ENCODE assay signal across 18 cellular contexts in the genomic region with DNA sequence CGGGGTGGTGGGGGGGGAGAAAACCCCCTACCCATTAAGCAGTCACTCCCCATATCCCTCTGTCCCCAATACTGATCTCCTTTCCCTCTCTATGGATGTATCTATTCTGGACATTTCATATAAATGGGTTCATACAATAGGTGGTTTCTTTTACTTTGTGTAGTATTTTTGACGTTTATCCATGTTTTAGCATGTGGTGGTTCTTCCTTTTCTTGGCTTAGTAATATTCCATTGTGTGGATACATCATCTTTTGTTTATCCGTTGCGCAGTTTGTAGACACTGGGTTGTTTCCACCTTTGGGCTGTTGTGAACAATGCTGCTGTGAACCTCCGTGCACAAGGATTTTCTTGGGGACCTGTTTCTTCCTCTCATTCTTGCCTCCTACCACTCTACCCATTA. TPM values are rescaled to one million over a fixed set of nuclear protein-coding genes. Genes with fewer than 3 reads are reported as not detected.
DNase-seq lines count a peak whose midpoint lies in the region; ATAC-seq and TF ChIP-seq lines count a peak whose summit lies in the region.
"Had no signal": no experiment of that assay in that cellular context is flagged by ENCODE, and none has a peak within 500 bp of the region (broad histone marks: within the 10 kb centered on the region; RNA-seq: fewer than 3 reads in every experiment).

No MANE protein-coding gene starts in this region.

- H3K4me3 Mint-ChIP-seq in CD4-positive, alpha-beta memory T cell, result no peak overlapping the region
- H3K4me3 Mint-ChIP-seq in T-helper 17 cell (no peak overlapping the region), immature natural killer cell (no peak overlapping the region)
- H3K4me3 Mint-ChIP-seq in activated CD4-positive, alpha-beta memory T cell treated with anti-CD3 and anti-CD28 coated beads for 36 hours, result no peak overlapping the region
- H3K4me3 Mint-ChIP-seq: H9 had no signal

- H3K27ac Mint-ChIP-seq in CD4-positive, alpha-beta memory T cell, result peak overlapping the region in 4 of 7 donors; percentile 1 to 55 (median 32)
- H3K27ac Mint-ChIP-seq in T-helper 17 cell, result peak overlapping the region; percentile 98
- no peak overlapping the region for H3K27ac Mint-ChIP-seq in immature natural killer cell
- no peak overlapping the region for H3K27ac Mint-ChIP-seq in activated CD4-positive, alpha-beta memory T cell treated with anti-CD3 and anti-CD28 coated beads for 36 hours

- no peak for ATAC-seq in T-helper 17 cell

- H3K4me1 Mint-ChIP-seq in CD4-positive, alpha-beta memory T cell, result peaks cover 35 to 76% (median 47%) of the 10 kb centered on the region in 4 donors
- peaks cover 55% of the 10 kb centered on the region for H3K4me1 Mint-ChIP-seq in T-helper 17 cell
- peaks cover 15 to 17% of the 10 kb centered on the region in 2 donors for H3K4me1 Mint-ChIP-seq in immature natural killer cell
- peaks cover 59% of the 10 kb centered on the region for H3K4me1 Mint-ChIP-seq in activated CD4-positive, alpha-beta memory T cell treated with anti-CD3 and anti-CD28 coated beads for 36 hours (ENCODE audit: low read depth)

- no peaks in the 10 kb centered on the region for H3K27me3 Mint-ChIP-seq in CD4-positive, alpha-beta memory T cell
- H3K27me3 Mint-ChIP-seq in T-helper 17 cell, result no peaks in the 10 kb centered on the region
- H3K27me3 Mint-ChIP-seq in immature natural killer cell (ENCODE audit: low read depth in 3 of 3), result peaks cover 0 to 9% (median 4%) of the 10 kb centered on the region in 3 donors
- H3K27me3 Mint-ChIP-seq in activated CD4-positive, alpha-beta memory T cell treated with anti-CD3 and anti-CD28 coated beads for 36 hours, result no peaks in the 10 kb centered on the region

- peaks cover 61% of the 10 kb centered on the region for H3K4me1 ChIP-seq in CD4-positive, alpha-beta memory T cell (ENCODE audit: insufficient read depth, low read length)
- H3K4me1 ChIP-seq in esophagus muscularis mucosa, result peaks cover 61 to 66% (median 62%) of the 10 kb centered on the region in 4 donors
- peaks cover 20 to 61% (median 45%) of the 10 kb centered on the region in 4 donors for H3K4me1 ChIP-seq in transverse colon

- POLR2A ChIA-PET in CD4-positive, alpha-beta memory T cell (lab: Charles Lee; ENCODE audit: partially characterized antibody), result no interaction called here
- POLR2A ChIA-PET in activated CD4-positive, alpha-beta memory T cell treated with anti-CD3 and anti-CD28 coated beads for 36 hours (lab: Charles Lee), result interaction anchor here (0.6 kb wide), 1 partner anchor 38 kb away, joined by 3 read pairs; no protein-coding TSS in a partner anchor

- H3K9me3 ChIP-seq in CD4-positive, alpha-beta memory T cell (ENCODE audit: control insufficient read depth in 1 of 2, low read length in 2 of 2), result no peaks in the 10 kb centered on the region
- no peaks in the 10 kb centered on the region for H3K9me3 ChIP-seq in T-helper 17 cell (ENCODE audit: control insufficient read depth, low read length, poor library complexity, severe bottlenecking)
- no peaks in the 10 kb centered on the region for H3K9me3 ChIP-seq in esophagus muscularis mucosa
- no peaks in the 10 kb centered on the region for H3K9me3 ChIP-seq in transverse colon
- H3K9me3 ChIP-seq: MG63 had no signal

- TF ChIP-seq POLR2A in esophagus muscularis mucosa (IDR thresholded peaks at IDR 0.05; ENCODE audit: low read depth), result no peak
- TF ChIP-seq POLR2A in transverse colon (IDR thresholded peaks at IDR 0.05), result no peak

- no peak overlapping the region for H3K4me3 ChIP-seq in CD4-positive, alpha-beta memory T cell (ENCODE audit: low read length in 2 of 2)
- H3K4me3 ChIP-seq in esophagus muscularis mucosa, result no peak overlapping the region
- no peak overlapping the region for H3K4me3 ChIP-seq in transverse colon
- H3K4me3 ChIP-seq: MG63, SK-N-MC had no signal

- CTCF ChIA-PET in CD4-positive, alpha-beta memory T cell (lab: Charles Lee; ENCODE audit: partially characterized antibody), result no interaction called here
- CTCF ChIA-PET in activated CD4-positive, alpha-beta memory T cell treated with anti-CD3 and anti-CD28 coated beads for 36 hours (lab: Charles Lee), result no interaction called here

- peaks cover 0 to 5% (median 0%) of the 10 kb centered on the region in 8 donors for H3K9me3 Mint-ChIP-seq in CD4-positive, alpha-beta memory T cell
- no peaks in the 10 kb centered on the region for H3K9me3 Mint-ChIP-seq in immature natural killer cell
- H3K9me3 Mint-ChIP-seq in activated CD4-positive, alpha-beta memory T cell treated with anti-CD3 and anti-CD28 coated beads for 36 hours, result peaks cover 2% of the 10 kb centered on the region
- H3K9me3 Mint-ChIP-seq: H9 had no signal

- in situ Hi-C loops in transverse colon (cut with MboI; ENCODE audit: low pct_ligation_motif_present in 1 of 4, low pct_unique_long_range_greater_than_20kb in 1 of 4, low sequenced_read_pairs in 3 of 4), result loop anchor here in 3 of 4 donors (10.0 to 25.0 kb wide), 2 partner anchors 109 to 392 kb away; partner anchors contain the start of genes ZNRF1 (in 2 of the 3) and MLKL (in 1 of the 3)

- no peak overlapping the region for H3K27ac ChIP-seq in CD4-positive, alpha-beta memory T cell (ENCODE audit: low read depth, low read length)
- H3K27ac ChIP-seq in esophagus muscularis mucosa (replicated peaks in 1 of 4) (peak overlapping the region in 3 of 4 donors; percentile 82 to 86 (median 85)), transverse colon (peak overlapping the region in 3 of 4 donors; percentile 69 to 90 (median 77))
- H3K27ac ChIP-seq: C4-2B, HL-60, SK-N-MC had no signal

- no peak for DNase-seq in CD4-positive, alpha-beta memory T cell
- DNase-seq in T-helper 17 cell (no peak), esophagus muscularis mucosa (ENCODE audit: extremely low spot score) (no peak), transverse colon (no peak), NCI-H1436 treated with DMSO at 0.1 percent for 48 hours (lab: John Stamatoyannopoulos, UW) (no peak), immature natural killer cell (no peak)
- DNase-seq in activated CD4-positive, alpha-beta memory T cell treated with anti-CD3 and anti-CD28 coated beads for 36 hours, result no peak
- DNase-seq: Kasumi-1; MG63; NCI-H1092; NCI-H2081; NK-92 treated with Interleukin-12 subunit alpha and Interleukin-12 subunit beta, amount 100 ng/mL, for 24 hours; SHP77 had no signal

- TF ChIP-seq CTCF in esophagus muscularis mucosa (IDR thresholded peaks at IDR 0.05), result no peak
- no peak for TF ChIP-seq CTCF in transverse colon (IDR thresholded peaks at IDR 0.05)

- no peaks in the 10 kb centered on the region for H3K36me3 ChIP-seq in CD4-positive, alpha-beta memory T cell (ENCODE audit: insufficient read depth, low read length)
- peaks cover 0 to 6% (median 4%) of the 10 kb centered on the region in 4 donors for H3K36me3 ChIP-seq in esophagus muscularis mucosa
- H3K36me3 ChIP-seq in transverse colon, result no peaks in the 10 kb centered on the region
- H3K36me3 ChIP-seq: MG63 had no signal

- 96% methylated on average over 5 of the region's 5 CpGs for WGBS in esophagus muscularis mucosa
- WGBS in transverse colon (ENCODE audit: low coverage in 1 of 2), 2 donors, result 90 to 95% methylated on average over 3 to 5 of the region's 5 CpGs

- no peak for TF ChIP-seq EP300 in esophagus muscularis mucosa (IDR thresholded peaks at IDR 0.05)
- no peak for TF ChIP-seq EP300 in transverse colon (IDR thresholded peaks at IDR 0.05; ENCODE audit: low read depth)

- no peaks in the 10 kb centered on the region for H3K27me3 ChIP-seq in CD4-positive, alpha-beta memory T cell (ENCODE audit: insufficient read depth, low read length)
- H3K27me3 ChIP-seq in esophagus muscularis mucosa (no peaks in the 10 kb centered on the region), transverse colon (no peaks in the 10 kb centered on the region)
- H3K27me3 ChIP-seq: MG63 had no signal

- intact Hi-C loops in CD4-positive, alpha-beta memory T cell (cut with micrococcal nuclease), result no loop called here
- intact Hi-C loops in esophagus muscularis mucosa (cut with DNase I), result no loop called here
- intact Hi-C loops in transverse colon (cut with DNase I; ENCODE audit: low total_unique reads), result no loop called here
- intact Hi-C loops in activated CD4-positive, alpha-beta memory T cell treated with anti-CD3 and anti-CD28 coated beads for 36 hours (cut with micrococcal nuclease), result no loop called here

- H3K36me3 Mint-ChIP-seq in CD4-positive, alpha-beta memory T cell, result no peaks in the 10 kb centered on the region
- peaks cover 3% of the 10 kb centered on the region for H3K36me3 Mint-ChIP-seq in T-helper 17 cell (ENCODE audit: low read depth)
- H3K36me3 Mint-ChIP-seq in immature natural killer cell, result peaks cover 0 to 8% (median 3%) of the 10 kb centered on the region in 3 donors
- peaks cover 25% of the 10 kb centered on the region for H3K36me3 Mint-ChIP-seq in activated CD4-positive, alpha-beta memory T cell treated with anti-CD3 and anti-CD28 coated beads for 36 hours

RNA-seq across cellular contexts. Expression of gene LDHD, which starts 12.6 kb away (rescaled TPM):
- total RNA-seq in CD4-positive, alpha-beta memory T cell, result under 1 TPM; 0.17 to 0.20 TPM
- polyA plus RNA-seq in CD4-positive, alpha-beta memory T cell, result under 1 TPM in 1 of 2 donors, not detected in 1; 0.09 TPM
- total RNA-seq in T-helper 17 cell (under 1 TPM in 1 of 2 donors, not detected in 1; 0.62 TPM), esophagus muscularis mucosa (10 to 100 TPM in 2 of 4 donors, 1 to 10 TPM in 2; 6.7 to 13.2 (median 8.7) TPM), transverse colon (100 to 1,000 TPM in 2 of 4 donors, 10 to 100 TPM in 2; 38.4 to 198 (median 104) TPM)
- under 1 TPM in 2 of 3 donors, not detected in 1; 0.10 to 0.16 TPM for polyA plus RNA-seq in immature natural killer cell
- under 1 TPM; 0.43 to 0.75 TPM for total RNA-seq in activated CD4-positive, alpha-beta memory T cell treated with anti-CD3 and anti-CD28 coated beads for 36 hours
- total RNA-seq: HT1080 had no signal

RNA-seq across cellular contexts. Expression of gene ZFP1, which starts 44.3 kb away (rescaled TPM):
- 10 to 100 TPM; 11.7 to 13.4 TPM for total RNA-seq in CD4-positive, alpha-beta memory T cell
- 10 to 100 TPM; 18.4 to 22.3 TPM for polyA plus RNA-seq in CD4-positive, alpha-beta memory T cell
- total RNA-seq in T-helper 17 cell (10 to 100 TPM; 10.2 to 10.4 TPM), esophagus muscularis mucosa (10 to 100 TPM in 3 of 4 donors, 1 to 10 TPM in 1; 8.4 to 17.4 (median 12.0) TPM), transverse colon (10 to 100 TPM in 1 of 4 donors, 1 to 10 TPM in 3; 1.1 to 56.7 (median 6.3) TPM)
- 10 to 100 TPM in 2 of 3 donors, 1 to 10 TPM in 1; 5.6 to 23.0 (median 15.5) TPM for polyA plus RNA-seq in immature natural killer cell
- total RNA-seq in activated CD4-positive, alpha-beta memory T cell treated with anti-CD3 and anti-CD28 coated beads for 36 hours, result 10 to 100 TPM; 17.2 to 19.4 TPM

Comparison
In these comparisons a context has a peak if more than half of its experiments do, and no peak if none do; other contexts are left out.
1. H3K27ac Mint-ChIP-seq: peak in CD4-positive, alpha-beta memory T cell (4 of 7) and T-helper 17 cell (single experiment); none in immature natural killer cell (0 of 6) and activated CD4-positive, alpha-beta memory T cell treated with anti-CD3 and anti-CD28 coated beads for 36 hours (single experiment).
2. RNA of gene LDHD, which starts 12.6 kb away (total RNA-seq): 38.4 to 198 TPM in transverse colon and 6.7 to 13.2 TPM in esophagus muscularis mucosa; 0.43 to 0.75 TPM in activated CD4-positive, alpha-beta memory T cell treated with anti-CD3 and anti-CD28 coated beads for 36 hours, 0.62 TPM in T-helper 17 cell and 0.17 to 0.20 TPM in CD4-positive, alpha-beta memory T cell; every median in the first group is over 4 times any median in the second.